Comparison of ENCODE assay signal across 32 cellular contexts in the genomic region with DNA sequence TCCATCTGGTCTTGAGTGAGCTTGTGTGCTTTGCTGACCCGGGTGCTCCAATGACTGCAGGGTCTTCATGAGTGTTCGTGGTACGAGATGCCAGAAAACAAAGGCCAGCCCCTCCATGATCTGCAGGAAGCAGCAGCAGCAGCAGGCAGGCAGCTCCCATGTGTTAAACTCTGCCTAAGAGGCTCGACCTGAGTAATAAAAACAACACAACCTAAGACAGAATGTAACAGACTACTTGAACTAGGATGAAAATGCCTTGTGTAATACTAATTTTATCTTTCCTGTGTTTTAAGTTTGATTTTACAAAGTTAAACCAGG. TPM values are rescaled to one million over a fixed set of nuclear protein-coding genes. Genes with fewer than 3 reads are reported as not detected.
A peak's percentile ranks its signal among the peaks of the same experiment; 100 is the strongest.
DNase-seq lines count a peak whose midpoint lies in the region; ATAC-seq and TF ChIP-seq lines count a peak whose summit lies in the region.
"Had no signal": no experiment of that assay in that cellular context is flagged by ENCODE, and none has a peak within 500 bp of the region (broad histone marks: within the 10 kb centered on the region; RNA-seq: fewer than 3 reads in every experiment).

No MANE protein-coding gene starts in this region.

- no peaks in the 10 kb centered on the region for H3K4me1 Mint-ChIP-seq in activated CD4-positive, alpha-beta memory T cell treated with anti-CD3 and anti-CD28 coated beads for 36 hours (ENCODE audit: low read depth)

- ATAC-seq in GM18868 (IDR thresholded peaks at IDR 0.05; ENCODE audit: unreplicated experiment) (no peak), GM18909 (IDR thresholded peaks at IDR 0.05; ENCODE audit: poor library complexity, unreplicated experiment) (no peak)
- ATAC-seq: gastrocnemius medialis; GM12878; HCT116; HepG2; naive thymus-derived CD4-positive, alpha-beta T cell had no signal

- peak overlapping the region; percentile 87 for H3K27ac ChIP-seq in RWPE1
- peak overlapping the region; percentile 84 for H3K27ac ChIP-seq in substantia nigra (ENCODE audit: low read depth, low read length, poor library complexity, severe bottlenecking)
- H3K27ac ChIP-seq: C4-2B, esophagus muscularis mucosa, gastrocnemius medialis, ovary, right atrium auricular region, thyroid gland had no signal

- POLR2A ChIA-PET in RWPE1 (lab: Yijun Ruan, JAX; ENCODE audit: low non-redundant PET), result no interaction called here
- POLR2A ChIA-PET in activated CD4-positive, alpha-beta memory T cell treated with anti-CD3 and anti-CD28 coated beads for 36 hours (lab: Charles Lee), result no interaction called here

- no peaks in the 10 kb centered on the region for H3K9me3 Mint-ChIP-seq in activated CD4-positive, alpha-beta memory T cell treated with anti-CD3 and anti-CD28 coated beads for 36 hours
- H3K9me3 Mint-ChIP-seq: activated naive CD4-positive, alpha-beta T cell treated with anti-CD3 and anti-CD28 coated beads, Interleukin-2, amount 10 ng/mL, durations not matched to agents 7 days and 5 days; activated T-helper 1 cell treated with anti-CD3 and anti-CD28 coated beads, Interleukin-12 subunit alpha, Interleukin-12 subunit beta, Interleukin-2, Interleukin-4 antibody, amounts not matched to agents 30 ng/mL and 10 ng/mL and 1 ng/mL, durations not matched to agents 14 hours and 24 hours and 36 hours; naive thymus-derived CD4-positive, alpha-beta T cell; T-helper 2 cell treated with Interferon-gamma antibody and Interleukin-4, amounts not matched to agents 5 μg/mL and 100 μg/mL, for 36 hours had no signal

- no peaks in the 10 kb centered on the region for H3K27me3 Mint-ChIP-seq in activated CD4-positive, alpha-beta memory T cell treated with anti-CD3 and anti-CD28 coated beads for 36 hours
- H3K27me3 Mint-ChIP-seq: activated naive CD4-positive, alpha-beta T cell treated with anti-CD3 and anti-CD28 coated beads, Interleukin-2, amount 10 ng/mL, durations not matched to agents 7 days and 5 days; naive thymus-derived CD4-positive, alpha-beta T cell had no signal

- no peak overlapping the region for H3K27ac Mint-ChIP-seq in activated CD4-positive, alpha-beta memory T cell treated with anti-CD3 and anti-CD28 coated beads for 36 hours
- H3K27ac Mint-ChIP-seq: activated naive CD4-positive, alpha-beta T cell treated with anti-CD3 and anti-CD28 coated beads, Interleukin-2, amount 10 ng/mL, durations not matched to agents 7 days and 5 days; activated T-helper 1 cell treated with anti-CD3 and anti-CD28 coated beads, Interleukin-12 subunit alpha, Interleukin-12 subunit beta, Interleukin-2, Interleukin-4 antibody, amounts not matched to agents 30 ng/mL and 10 ng/mL and 1 ng/mL, durations not matched to agents 14 hours and 24 hours and 36 hours; T-helper 2 cell treated with Interferon-gamma antibody and Interleukin-4, amounts not matched to agents 5 μg/mL and 100 μg/mL, for 36 hours had no signal

- intact Hi-C loops in activated CD4-positive, alpha-beta memory T cell treated with anti-CD3 and anti-CD28 coated beads for 36 hours (cut with micrococcal nuclease), result no loop called here

- DNase-seq in RWPE1 (ENCODE audit: low spot score) (no peak), choroid plexus epithelial cell (ENCODE audit: low read depth) (peak; percentile 7), iPS-NIHi7 (ENCODE audit: extremely low spot score) (peak; percentile 21), substantia nigra (lab: John Stamatoyannopoulos, UW) (peak in 2 of 49 donors; percentile 13 to 33), SK-N-DZ (ENCODE audit: low spot score) (no peak)
- DNase-seq in activated CD4-positive, alpha-beta memory T cell treated with anti-CD3 and anti-CD28 coated beads for 36 hours, result no peak
- DNase-seq: activated CD4-positive, alpha-beta T cell treated with anti-CD3 and anti-CD28 coated beads, Interleukin-2, amount 50 U/mL, for 1 hour; activated naive CD4-positive, alpha-beta T cell treated with anti-CD3 and anti-CD28 coated beads, Interleukin-2, amount 10 ng/mL, durations not matched to agents 7 days and 5 days; aorta; Calu3; DND-41; effector memory CD4-positive, alpha-beta T cell; gastrocnemius medialis; naive thymus-derived CD4-positive, alpha-beta T cell; NCI-H1105; NCI-H2081; NCI-H226; ovary; stimulated activated CD4-positive, alpha-beta T cell treated with anti-CD3 and anti-CD28 coated beads, Interleukin-12 subunit alpha, Interleukin-12 subunit beta, amount 100 ng/mL, for 4 hours; stimulated activated CD4-positive, alpha-beta T cell treated with anti-CD3 and anti-CD28 coated beads, Interleukin-4, amount 100 ng/mL, for 24 hours; stimulated activated naive CD4-positive, alpha-beta T cell treated with Interleukin-2 at 50 U/mL for 16 hours; thyroid gland had no signal

- H3K4me3 Mint-ChIP-seq in activated CD4-positive, alpha-beta memory T cell treated with anti-CD3 and anti-CD28 coated beads for 36 hours, result no peak overlapping the region
- H3K4me3 Mint-ChIP-seq: activated naive CD4-positive, alpha-beta T cell treated with anti-CD3 and anti-CD28 coated beads, Interleukin-2, amount 10 ng/mL, durations not matched to agents 7 days and 5 days; activated T-helper 1 cell treated with anti-CD3 and anti-CD28 coated beads, Interleukin-12 subunit alpha, Interleukin-12 subunit beta, Interleukin-2, Interleukin-4 antibody, amounts not matched to agents 30 ng/mL and 10 ng/mL and 1 ng/mL, durations not matched to agents 14 hours and 24 hours and 36 hours; naive thymus-derived CD4-positive, alpha-beta T cell; T-helper 2 cell treated with Interferon-gamma antibody and Interleukin-4, amounts not matched to agents 5 μg/mL and 100 μg/mL, for 36 hours had no signal

- no peak for TF ChIP-seq CTCF in RWPE1 (conservative IDR thresholded peaks at IDR 0.05; ENCODE audit: low read depth)
- no peak for TF ChIP-seq CTCF in choroid plexus epithelial cell (conservative IDR thresholded peaks at IDR 0.05; ENCODE audit: low read depth, low read length)

- H3K4me3 ChIP-seq in choroid plexus epithelial cell (ENCODE audit: low read depth, low read length), result no peak overlapping the region
- H3K4me3 ChIP-seq: esophagus muscularis mucosa, gastrocnemius medialis, GM12878, ovary, right atrium auricular region, thyroid gland had no signal

- CTCF ChIA-PET in RWPE1 (lab: Yijun Ruan, JAX), result interaction anchor here (0.7 kb wide), 1 partner anchor 29 kb away, joined by 4 read pairs; no protein-coding TSS in a partner anchor
- CTCF ChIA-PET in activated CD4-positive, alpha-beta memory T cell treated with anti-CD3 and anti-CD28 coated beads for 36 hours (lab: Charles Lee), result no interaction called here

- H3K36me3 Mint-ChIP-seq in activated CD4-positive, alpha-beta memory T cell treated with anti-CD3 and anti-CD28 coated beads for 36 hours, result peaks cover 21% of the 10 kb centered on the region
- H3K36me3 Mint-ChIP-seq: activated naive CD4-positive, alpha-beta T cell treated with anti-CD3 and anti-CD28 coated beads, Interleukin-2, amount 10 ng/mL, durations not matched to agents 7 days and 5 days had no signal

RNA-seq across cellular contexts. Expression of a gene that starts 44.1 kb away (rescaled TPM):
- not detected in 2 replicates for polyA plus RNA-seq in SK-N-DZ (2014; cell fraction: cytosol; rRNA removed)
- not detected in 2 replicates for polyA plus RNA-seq in SK-N-DZ (2014; cell fraction: nucleus; rRNA removed)
- 1 to 10 TPM; 4.4 to 4.6 TPM for total RNA-seq in activated CD4-positive, alpha-beta memory T cell treated with anti-CD3 and anti-CD28 coated beads for 36 hours

Comparison
In these comparisons a context has a peak if more than half of its experiments do, and no peak if none do; other contexts are left out.
1. DNase-seq: peak in choroid plexus epithelial cell (single experiment) and iPS-NIHi7 (single experiment); none in RWPE1 (single experiment), SK-N-DZ (single experiment) and activated CD4-positive, alpha-beta memory T cell treated with anti-CD3 and anti-CD28 coated beads for 36 hours (single experiment).